Comparison of ENCODE assay signal across 25 cellular contexts in the genomic region with DNA sequence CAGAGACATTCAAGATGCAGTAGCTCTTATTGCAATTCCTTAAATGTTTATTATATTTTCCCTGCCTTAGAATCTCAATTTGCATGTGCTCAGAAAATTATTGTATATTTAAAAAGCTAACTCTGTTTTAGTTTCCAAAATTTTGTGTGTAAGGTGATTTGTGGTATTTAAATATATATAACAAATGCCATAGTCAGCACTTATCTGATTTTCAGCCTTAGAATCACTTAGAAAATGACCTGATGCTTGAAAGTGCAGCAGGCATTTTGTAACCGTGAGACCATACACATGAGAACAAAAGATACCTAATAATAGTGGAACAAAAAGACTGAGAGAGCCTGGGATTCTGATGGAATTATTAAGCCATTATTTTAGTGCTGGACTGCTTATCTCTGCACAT.
"Had no signal": no experiment of that assay in that cellular context is flagged by ENCODE, and none has a peak within 500 bp of the region (broad histone marks: within the 10 kb centered on the region; RNA-seq: fewer than 3 reads in every experiment).

No MANE protein-coding gene starts in this region.

- H3K27ac ChIP-seq: HL-60, KMS-11, SJSA1, SK-N-MC had no signal

- H3K4me3 ChIP-seq: SJSA1, SK-N-MC had no signal

- H3K9me3 ChIP-seq: SJSA1 had no signal

- FAIRE-seq: HTR-8/SVneo, RCC 7860 had no signal

- H3K4me1 ChIP-seq: SJSA1 had no signal

- DNase-seq: Kasumi-1, MM.1S, NCI-H1092 treated with DMSO at 0.1 percent for 48 hours, NCI-H1436, NCI-H1694 treated with DMSO at 0.1 percent for 48 hours, NCI-H1930, NCI-H2081, NCI-H2107, NCI-H2171 treated with DMSO at 0.1 percent for 48 hours, NCI-H226, NCI-H446, NCI-H510A, NCI-H524 treated with DMSO at 0.1 percent for 48 hours, NCI-H69, NCI-H774, Right ventricle myocardium superior, RPMI8226, SIG-M5, T-helper 1 cell had no signal

- H3K36me3 ChIP-seq: SJSA1 had no signal

- H3K9ac ChIP-seq: KMS-11 had no signal

- H3K4me2 ChIP-seq: KMS-11 had no signal
